Comparison of ENCODE assay signal across 10 cellular contexts in the genomic region with DNA sequence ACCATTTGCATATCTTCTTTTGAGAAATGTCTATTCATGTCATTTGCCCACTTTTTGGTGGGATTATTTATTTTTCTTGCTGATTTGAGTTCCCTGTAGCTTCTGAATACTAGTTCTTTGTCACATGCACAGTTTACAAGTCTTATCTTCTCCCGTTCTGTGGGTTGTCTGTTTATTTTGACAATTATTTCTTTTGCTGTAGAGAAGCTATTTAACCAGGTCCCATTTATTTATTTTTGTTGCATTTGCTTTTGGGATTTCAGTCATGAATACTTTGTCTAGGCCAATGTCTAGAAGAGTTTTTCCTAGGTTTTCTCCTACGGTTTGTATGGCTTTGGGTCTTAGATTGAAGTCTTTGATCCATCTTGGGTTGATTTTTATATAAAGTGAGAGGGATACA. TPM values are rescaled to one million over a fixed set of nuclear protein-coding genes. Genes with fewer than 3 reads are reported as not detected.
"Had no signal": no experiment of that assay in that cellular context is flagged by ENCODE, and none has a peak within 500 bp of the region (broad histone marks: within the 10 kb centered on the region; RNA-seq: fewer than 3 reads in every experiment).

No MANE protein-coding gene starts in this region.

- H3K9me3 ChIP-seq: HAP-1 had no signal

- H2AFZ ChIP-seq: GM23248, GM23338 had no signal

- H3K36me3 ChIP-seq: HAP-1 had no signal

- DNase-seq: GM23248, GOT3, H7, H9, HCEC 1CT, HFFc6 had no signal

- H3K4me2 ChIP-seq: GM23338 had no signal

- ATAC-seq: GM23338, HCT116 had no signal

- H3K9ac ChIP-seq: GM23248 had no signal

- H3K4me3 ChIP-seq: GM23248, GM23338, HAP-1 had no signal

- H3K4me1 ChIP-seq: HAP-1 had no signal

- H3K27ac ChIP-seq: GM23248 had no signal

RNA-seq across cellular contexts. Expression of a gene that starts 32.9 kb away (rescaled TPM):
- total RNA-seq: GM23248, GM23338, H1, H7, H9, HFFc6 had no signal
